11 cellular contexts compared by ENCODE assay signal in the genomic region with DNA sequence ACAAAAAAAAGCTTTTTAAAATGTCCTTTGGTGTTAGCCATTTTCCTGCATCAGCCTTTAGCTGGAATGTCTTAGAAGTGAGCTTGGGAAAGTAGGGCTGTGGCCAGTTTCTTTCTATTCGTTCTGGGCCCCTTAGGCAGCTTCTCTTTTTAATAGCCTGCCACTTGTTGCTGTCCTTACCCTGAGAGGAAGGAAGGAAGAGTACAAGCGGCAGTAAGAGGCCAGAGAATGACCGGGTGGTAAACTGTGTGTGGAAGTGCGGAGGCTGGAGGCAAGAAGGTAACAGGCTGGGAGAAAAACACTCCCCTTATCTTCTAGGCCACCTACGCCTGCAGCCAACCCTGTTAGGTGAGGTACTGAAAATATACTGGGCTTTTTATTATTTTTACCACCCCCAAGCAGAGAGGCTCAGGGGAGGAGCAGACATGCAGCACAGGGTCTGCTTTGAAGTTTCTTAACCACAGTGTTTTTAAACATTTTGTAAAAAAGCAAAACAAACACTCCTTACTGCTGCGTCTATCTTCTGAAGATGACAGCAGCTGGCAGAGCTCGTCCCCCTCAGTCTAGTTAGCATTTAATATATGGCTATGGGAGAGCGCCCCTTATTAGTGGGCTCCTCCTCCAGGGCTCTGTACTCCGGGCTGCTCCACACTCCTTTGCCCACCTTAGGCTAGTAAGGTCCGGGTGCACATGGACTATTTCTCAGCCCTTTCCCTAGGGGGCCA. TPM values are rescaled to one million over a fixed set of nuclear protein-coding genes. Genes with fewer than 3 reads are reported as not detected.
A peak's percentile ranks its signal among the peaks of the same experiment; 100 is the strongest.
DNase-seq lines count a peak whose midpoint lies in the region; ATAC-seq and TF ChIP-seq lines count a peak whose summit lies in the region.
"Not testable (repeated sequence)": the region's sequence is repeated elsewhere in the genome, so short reads cannot be mapped to it uniquely, and the experiment has no call there.
"Had no signal": no experiment of that assay in that cellular context is flagged by ENCODE, and none has a peak within 500 bp of the region (broad histone marks: within the 10 kb centered on the region; RNA-seq: fewer than 3 reads in every experiment).

No MANE protein-coding gene starts in this region.

- intact Hi-C loops in Right ventricle myocardium inferior (cut with DNase I); lower lobe of right lung (cut with DNase I); sciatic nerve (cut with DNase I): not testable (repeated sequence)

- not testable (repeated sequence) for H3K36me3 Mint-ChIP-seq in T-cell; activated naive CD8-positive, alpha-beta T cell treated with anti-CD3 and anti-CD28 coated beads, Interleukin-2, amount 10 ng/mL, durations not matched to agents 7 days and 5 days

- POLR2A ChIA-PET in T-cell (lab: Charles Lee); activated naive CD8-positive, alpha-beta T cell treated with anti-CD3 and anti-CD28 coated beads, Interleukin-2, amount 10 ng/mL, durations not matched to agents 7 days and 5 days (lab: Charles Lee): not testable (repeated sequence)

- H3K27ac ChIP-seq in DND-41 (ENCODE audit: low read length); lower lobe of right lung: not testable (repeated sequence)

- not testable (repeated sequence) for H3K27me3 Mint-ChIP-seq in T-cell; activated naive CD8-positive, alpha-beta T cell treated with anti-CD3 and anti-CD28 coated beads, Interleukin-2, amount 10 ng/mL, durations not matched to agents 7 days and 5 days

- not testable (repeated sequence) for H3K4me3 Mint-ChIP-seq in T-cell; activated naive CD8-positive, alpha-beta T cell treated with anti-CD3 and anti-CD28 coated beads, Interleukin-2, amount 10 ng/mL, durations not matched to agents 7 days and 5 days

- H3K36me3 ChIP-seq in DND-41 (ENCODE audit: insufficient read depth, low read length); lower lobe of right lung: not testable (repeated sequence)

- not testable (repeated sequence) for H3K27ac Mint-ChIP-seq in T-cell; activated naive CD8-positive, alpha-beta T cell treated with anti-CD3 and anti-CD28 coated beads, Interleukin-2, amount 10 ng/mL, durations not matched to agents 7 days and 5 days

- H3K4me1 Mint-ChIP-seq in T-cell; activated naive CD8-positive, alpha-beta T cell treated with anti-CD3 and anti-CD28 coated beads, Interleukin-2, amount 10 ng/mL, durations not matched to agents 7 days and 5 days: not testable (repeated sequence)

- H3K4me2 ChIP-seq in DND-41 (ENCODE audit: insufficient read depth, low read length): not testable (repeated sequence)

- not testable (repeated sequence) for H2AFZ ChIP-seq in DND-41 (ENCODE audit: low read depth, low read length)

- DNase-seq in DND-41; T-cell; activated naive CD8-positive, alpha-beta T cell treated with anti-CD3 and anti-CD28 coated beads, Interleukin-2, amount 10 ng/mL, durations not matched to agents 7 days and 5 days; Right ventricle myocardium inferior (ENCODE audit: missing footprints); lower lobe of right lung; sciatic nerve (ENCODE audit: low spot score): not testable (repeated sequence)

- not testable (repeated sequence) for H3K4me3 ChIP-seq in DND-41 (ENCODE audit: low read depth in 1 of 2, low read length in 2 of 2); lower lobe of right lung

- H3K27me3 ChIP-seq in DND-41 (ENCODE audit: insufficient read depth, low read length, poor library complexity); lower lobe of right lung (ENCODE audit: low read depth): not testable (repeated sequence)

- CTCF ChIA-PET in T-cell (lab: Charles Lee): not testable (repeated sequence)

- not testable (repeated sequence) for H3K79me2 ChIP-seq in DND-41 (ENCODE audit: insufficient read depth, low read length)

- not testable (repeated sequence) for H3K9me3 Mint-ChIP-seq in T-cell; activated naive CD8-positive, alpha-beta T cell treated with anti-CD3 and anti-CD28 coated beads, Interleukin-2, amount 10 ng/mL, durations not matched to agents 7 days and 5 days

- not testable (repeated sequence) for H3K9ac ChIP-seq in DND-41 (ENCODE audit: low read depth, low read length)

- not testable (repeated sequence) for H3K9me3 ChIP-seq in DND-41 (ENCODE audit: insufficient read depth, low read length, severe bottlenecking); lower lobe of right lung

- H4K20me1 ChIP-seq in DND-41 (ENCODE audit: insufficient read depth, low read length): not testable (repeated sequence)

- H3K4me1 ChIP-seq in DND-41 (ENCODE audit: insufficient read depth, low read length); lower lobe of right lung: not testable (repeated sequence)

- TF ChIP-seq CTCF in DND-41 (IDR thresholded peaks at IDR 0.05; ENCODE audit: borderline replicate concordance, extremely low read depth, low read length, poor library complexity, severe bottlenecking); lower lobe of right lung (IDR thresholded peaks at IDR 0.05): not testable (repeated sequence)

- ATAC-seq in DND-41 (ENCODE audit: insufficient read depth, low read depth): peak; percentile 62; the same call in 2 of the 3 replicates
- ATAC-seq in T-cell (replicated peaks in 1 of 4): peak; percentile 73 to 79 (median 74)
- peak; percentile 14 for ATAC-seq in activated naive CD8-positive, alpha-beta T cell treated with anti-CD3 and anti-CD28 coated beads, Interleukin-2, amount 10 ng/mL, durations not matched to agents 7 days and 5 days (ENCODE audit: low read depth)
- peak; percentile 46 for ATAC-seq in Right ventricle myocardium inferior
- peak; percentile 35 to 46 for ATAC-seq in lower lobe of right lung
- ATAC-seq in sciatic nerve: peak; percentile 51

RNA-seq across cellular contexts. Expression of a gene that starts 19.2 kb away (rescaled TPM):
- total RNA-seq in T-cell: not detected
- not detected for total RNA-seq in activated naive CD8-positive, alpha-beta T cell treated with anti-CD3 and anti-CD28 coated beads, Interleukin-2, amount 10 ng/mL, durations not matched to agents 7 days and 5 days
- not detected for total RNA-seq in Right ventricle myocardium inferior
- total RNA-seq in lower lobe of right lung: not detected
- total RNA-seq in sciatic nerve: not detected
- total RNA-seq: CD4-positive, alpha-beta memory T cell; G401; GM12878; H1; H9 had no signal

Comparison
In these comparisons a context has a peak if more than half of its experiments do, and no peak if none do; other contexts are left out.
1. ATAC-seq: peak in every context shown above with its lines; median percentile 74 in T-cell; 62 in DND-41; 51 in sciatic nerve; 46 in Right ventricle myocardium inferior; 40 in lower lobe of right lung; 14 in activated naive CD8-positive, alpha-beta T cell treated with anti-CD3 and anti-CD28 coated beads, Interleukin-2, amount 10 ng/mL, durations not matched to agents 7 days and 5 days.